In genomic region chr11:66869471-66869870, GRCh38 we compare ENCODE assay signal across 15 cellular contexts.
"Had no signal": no experiment of that assay in that cellular context is flagged by ENCODE, and none has a peak within 500 bp of the region (broad histone marks: within the 10 kb centered on the region; RNA-seq: fewer than 3 reads in every experiment).

No MANE protein-coding gene starts in this region.

- H3K36me3 ChIP-seq: cardiac muscle cell, ovary, thyroid gland had no signal

- H3K9me3 Mint-ChIP-seq: activated naive CD8-positive, alpha-beta T cell treated with anti-CD3 and anti-CD28 coated beads for 36 hours; activated T-helper 1 cell treated with anti-CD3 and anti-CD28 coated beads, Interleukin-12 subunit alpha, Interleukin-12 subunit beta, Interleukin-2, Interleukin-4 antibody, amounts not matched to agents 30 ng/mL and 10 ng/mL and 1 ng/mL, durations not matched to agents 14 hours and 24 hours and 36 hours; immature natural killer cell; neural crest cell had no signal

- H3K9me3 ChIP-seq: ovary, spleen, thyroid gland had no signal

- H3K4me3 Mint-ChIP-seq: activated naive CD8-positive, alpha-beta T cell treated with anti-CD3 and anti-CD28 coated beads for 36 hours; activated T-helper 1 cell treated with anti-CD3 and anti-CD28 coated beads, Interleukin-12 subunit alpha, Interleukin-12 subunit beta, Interleukin-2, Interleukin-4 antibody, amounts not matched to agents 30 ng/mL and 10 ng/mL and 1 ng/mL, durations not matched to agents 14 hours and 24 hours and 36 hours; immature natural killer cell; neural crest cell had no signal

- H3K4me3 ChIP-seq: cardiac muscle cell, ovary, thyroid gland had no signal

- H3K4me1 ChIP-seq: thyroid gland had no signal

- H3K27ac ChIP-seq: cardiac muscle cell, ovary, spleen, thyroid gland had no signal

- H3K36me3 Mint-ChIP-seq: activated naive CD8-positive, alpha-beta T cell treated with anti-CD3 and anti-CD28 coated beads for 36 hours; immature natural killer cell had no signal

- H3K27me3 Mint-ChIP-seq: activated naive CD8-positive, alpha-beta T cell treated with anti-CD3 and anti-CD28 coated beads for 36 hours had no signal

- H3K27ac Mint-ChIP-seq: activated T-helper 1 cell treated with anti-CD3 and anti-CD28 coated beads, Interleukin-12 subunit alpha, Interleukin-12 subunit beta, Interleukin-2, Interleukin-4 antibody, amounts not matched to agents 30 ng/mL and 10 ng/mL and 1 ng/mL, durations not matched to agents 14 hours and 24 hours and 36 hours; immature natural killer cell had no signal

- DNase-seq: activated CD4-positive, CD25-positive, alpha-beta regulatory T cell treated with anti-CD3 and anti-CD28 coated beads, Interleukin-2, amount 50 U/mL, for 72 hours; activated gamma-delta T cell treated with Interleukin-2 at 50 U/mL for 16 hours; amniotic stem cell; dermis blood vessel endothelial cell; immature natural killer cell; kidney glomerular epithelial cell; left ventricle myocardium superior; ovary; spleen; stimulated activated naive CD4-positive, alpha-beta T cell treated with Interleukin-2 at 50 U/mL for 16 hours; thyroid gland had no signal

- H3K27me3 ChIP-seq: cardiac muscle cell, ovary, spleen, thyroid gland had no signal
